ENCODE assay signal across 8 cellular contexts in genomic region chr10:97399843-97400545, GRCh38. TPM values are rescaled to one million over a fixed set of nuclear protein-coding genes. Genes with fewer than 3 reads are reported as not detected.
DNase-seq lines count a peak whose midpoint lies in the region; TF ChIP-seq lines count a peak whose summit lies in the region.

No MANE protein-coding gene starts in this region.

- peaks cover 13% of the 10 kb centered on the region for H3K79me1 ChIP-seq in mesenchymal stem cell (replicated peaks; ENCODE audit: low read length, poor library complexity, severe bottlenecking)

- peak overlapping the region; percentile 96 for H3K27ac Mint-ChIP-seq in T-helper 2 cell treated with Interferon-gamma antibody and Interleukin-4, amounts not matched to agents 5 μg/mL and 100 μg/mL, for 36 hours

- no peaks in the 10 kb centered on the region for H3K27me3 Mint-ChIP-seq in T-helper 2 cell treated with Interferon-gamma antibody and Interleukin-4, amounts not matched to agents 5 μg/mL and 100 μg/mL, for 36 hours (ENCODE audit: low read depth)

- H2BK5ac ChIP-seq in mesenchymal stem cell (ENCODE audit: low read depth, low read length, poor library complexity, severe bottlenecking): peak overlapping the region; percentile 15

- H3K4me1 ChIP-seq in mesenchymal stem cell (ENCODE audit: control insufficient read depth, insufficient read depth, low read depth, low read length): peaks cover 5% of the 10 kb centered on the region
- peaks cover 5 to 18% (median 10%) of the 10 kb centered on the region in 4 donors for H3K4me1 ChIP-seq in transverse colon

- peak overlapping the region; percentile 95 for H3K4me3 Mint-ChIP-seq in T-helper 2 cell treated with Interferon-gamma antibody and Interleukin-4, amounts not matched to agents 5 μg/mL and 100 μg/mL, for 36 hours

- peaks cover 10% of the 10 kb centered on the region for H3K36me3 Mint-ChIP-seq in T-helper 2 cell treated with Interferon-gamma antibody and Interleukin-4, amounts not matched to agents 5 μg/mL and 100 μg/mL, for 36 hours (ENCODE audit: low read depth)

- no peak overlapping the region for H4K91ac ChIP-seq in mesenchymal stem cell (ENCODE audit: low read length)

- H3K9me3 Mint-ChIP-seq in T-helper 2 cell treated with Interferon-gamma antibody and Interleukin-4, amounts not matched to agents 5 μg/mL and 100 μg/mL, for 36 hours: no peaks in the 10 kb centered on the region

- H3K9ac ChIP-seq in mesenchymal stem cell (ENCODE audit: low read length): peak overlapping the region; percentile 96

- H2AFZ ChIP-seq in mesenchymal stem cell (ENCODE audit: low read depth, low read length): peak overlapping the region; percentile 76

- H2BK120ac ChIP-seq in mesenchymal stem cell (ENCODE audit: low read depth, low read length): no peak overlapping the region

- H3K27ac ChIP-seq in mesenchymal stem cell (ENCODE audit: low read length, poor library complexity, severe bottlenecking) (peak overlapping the region; percentile 38), transverse colon (peak overlapping the region; percentile 77 to 88 (median 85))

- no peak overlapping the region for H2BK12ac ChIP-seq in mesenchymal stem cell (ENCODE audit: low read length in 2 of 2)

- H3K27me3 ChIP-seq in mesenchymal stem cell (ENCODE audit: control insufficient read depth in 1 of 2, insufficient read depth in 1 of 2, low read length in 2 of 2) (no peaks in the 10 kb centered on the region), transverse colon (no peaks in the 10 kb centered on the region)

- peak in 2 of 3 experiments; percentile 8 to 39 for DNase-seq in NCI-H1417 (lab: John Stamatoyannopoulos, UW)
- no peak for DNase-seq in NCI-H1417 treated with DMSO at 0.1 percent for 48 hours (lab: John Stamatoyannopoulos, UW)
- DNase-seq in KG1 (lab: John Stamatoyannopoulos, UW): peak; percentile 48
- no peak for DNase-seq in T-helper 2 cell treated with Interferon-gamma antibody and Interleukin-4, amounts not matched to agents 5 μg/mL and 100 μg/mL, for 36 hours (ENCODE audit: low spot score)
- DNase-seq in dermis microvascular lymphatic vessel endothelial cell (ENCODE audit: low read depth in 2 of 2): peak; percentile 35 to 78
- DNase-seq in mesenchymal stem cell: peak; percentile 92
- peak; percentile 60 for DNase-seq in transverse colon
- no peak for DNase-seq in NCI-H187 (lab: John Stamatoyannopoulos, UW)

- in situ Hi-C loops in transverse colon (cut with MboI; ENCODE audit: low pct_ligation_motif_present in 1 of 4, low pct_unique_long_range_greater_than_20kb in 1 of 4, low sequenced_read_pairs in 3 of 4): no loop called here

- peak overlapping the region; percentile 95 for H3K4me2 ChIP-seq in mesenchymal stem cell (ENCODE audit: low read length, poor library complexity, severe bottlenecking)

- H2AK5ac ChIP-seq in mesenchymal stem cell (ENCODE audit: low read length, severe bottlenecking): no peak overlapping the region

- H3K9me3 ChIP-seq in mesenchymal stem cell (ENCODE audit: control insufficient read depth, low read length) (no peaks in the 10 kb centered on the region), transverse colon (no peaks in the 10 kb centered on the region)

- no peak for TF ChIP-seq EP300 in transverse colon (IDR thresholded peaks at IDR 0.05; ENCODE audit: low read depth)

- no peak overlapping the region for H2BK15ac ChIP-seq in mesenchymal stem cell (ENCODE audit: low read depth, poor library complexity, severe bottlenecking)

- 19% methylated on average over 18 of the region's 21 CpGs for WGBS in mesenchymal stem cell
- WGBS in transverse colon (ENCODE audit: low coverage in 1 of 2), 2 donors: 31 to 43% methylated on average over 8 to 21 of the region's 21 CpGs

- no peak for TF ChIP-seq CTCF in transverse colon (IDR thresholded peaks at IDR 0.05)

- peak overlapping the region in 1 of 2 experiments; percentile 11 for H3K18ac ChIP-seq in mesenchymal stem cell (ENCODE audit: low read depth in 1 of 2, low read length in 2 of 2)

- TF ChIP-seq POLR2A in transverse colon (IDR thresholded peaks at IDR 0.05): peak; percentile 44

- H3K4me3 ChIP-seq in mesenchymal stem cell (ENCODE audit: insufficient read depth in 1 of 2, low read depth in 1 of 2, low read length in 2 of 2) (peak overlapping the region; percentile 90 to 93), transverse colon (peak overlapping the region; percentile 59 to 96 (median 63))

- intact Hi-C loops in transverse colon (cut with DNase I; ENCODE audit: low total_unique reads): no loop called here

- H3K36me3 ChIP-seq in mesenchymal stem cell (ENCODE audit: control insufficient read depth in 1 of 2, insufficient read depth in 2 of 2, low read depth in 1 of 2, low read length in 2 of 2): peaks cover 18 to 21% of the 10 kb centered on the region in 2 experiments
- no peaks in the 10 kb centered on the region for H3K36me3 ChIP-seq in transverse colon

- H3K14ac ChIP-seq in mesenchymal stem cell (ENCODE audit: low read length in 2 of 2): no peak overlapping the region

- no peak overlapping the region for H3K23ac ChIP-seq in mesenchymal stem cell (ENCODE audit: low read length in 2 of 2)

- no peak overlapping the region for H3K4ac ChIP-seq in mesenchymal stem cell (ENCODE audit: low read depth in 1 of 2, low read length in 2 of 2)

- H4K8ac ChIP-seq in mesenchymal stem cell (ENCODE audit: low read length): peak overlapping the region; percentile 19

- peaks cover 14% of the 10 kb centered on the region for H3K4me1 Mint-ChIP-seq in T-helper 2 cell treated with Interferon-gamma antibody and Interleukin-4, amounts not matched to agents 5 μg/mL and 100 μg/mL, for 36 hours (ENCODE audit: low read depth)

RNA-seq across cellular contexts. Expression of gene RRP12, which starts 1.1 kb away (rescaled TPM):
- total RNA-seq in dermis microvascular lymphatic vessel endothelial cell (10.2 and 10.4 TPM in 2 replicates), transverse colon (10 to 100 TPM in 3 of 4 donors, 1 to 10 TPM in 1; 5.7 to 14.0 (median 11.5) TPM)
- polyA plus RNA-seq in mesenchymal stem cell (2013, experiment 1 of 2): 8.0 TPM
- 7.5 TPM for polyA plus RNA-seq in mesenchymal stem cell (2013, experiment 2 of 2)

RNA-seq across cellular contexts. Expression of gene PGAM1, which starts 26.0 kb away (rescaled TPM):
- total RNA-seq in dermis microvascular lymphatic vessel endothelial cell: 241 and 263 TPM in 2 replicates
- 268 TPM for polyA plus RNA-seq in mesenchymal stem cell (2013, experiment 1 of 2)
- polyA plus RNA-seq in mesenchymal stem cell (2013, experiment 2 of 2): 270 TPM
- total RNA-seq in transverse colon: 100 to 1,000 TPM in 3 of 4 donors, 10 to 100 TPM in 1; 94.5 to 216 (median 124) TPM

RNA-seq across cellular contexts. Expression of gene EXOSC1, which starts 45.8 kb away (rescaled TPM):
- 23.1 and 23.9 TPM in 2 replicates for total RNA-seq in dermis microvascular lymphatic vessel endothelial cell
- polyA plus RNA-seq in mesenchymal stem cell (2013, experiment 1 of 2): 60.5 TPM
- polyA plus RNA-seq in mesenchymal stem cell (2013, experiment 2 of 2): 56.7 TPM
- 100 to 1,000 TPM in 1 of 4 donors, 10 to 100 TPM in 2, 1 to 10 TPM in 1; 2.6 to 315 (median 26.1) TPM for total RNA-seq in transverse colon

RNA-seq across cellular contexts. Expression of gene ZDHHC16, which starts 46.0 kb away (rescaled TPM):
- total RNA-seq in dermis microvascular lymphatic vessel endothelial cell: 28.0 and 32.0 TPM in 2 replicates
- polyA plus RNA-seq in mesenchymal stem cell (2013, experiment 1 of 2): 38.8 TPM
- 39.7 TPM for polyA plus RNA-seq in mesenchymal stem cell (2013, experiment 2 of 2)
- 10 to 100 TPM; 10.8 to 36.2 (median 32.7) TPM for total RNA-seq in transverse colon

Comparison
In these comparisons a context has a peak if more than half of its experiments do, and no peak if none do; other contexts are left out.
1. DNase-seq: peak in NCI-H1417 (2 of 3), KG1 (single experiment), dermis microvascular lymphatic vessel endothelial cell (2 of 2), mesenchymal stem cell (single experiment) and transverse colon (single experiment); none in NCI-H1417 treated with DMSO at 0.1 percent for 48 hours (single experiment), T-helper 2 cell treated with Interferon-gamma antibody and Interleukin-4, amounts not matched to agents 5 μg/mL and 100 μg/mL, for 36 hours (single experiment) and NCI-H187 (0 of 2).